In the genomic region with DNA sequence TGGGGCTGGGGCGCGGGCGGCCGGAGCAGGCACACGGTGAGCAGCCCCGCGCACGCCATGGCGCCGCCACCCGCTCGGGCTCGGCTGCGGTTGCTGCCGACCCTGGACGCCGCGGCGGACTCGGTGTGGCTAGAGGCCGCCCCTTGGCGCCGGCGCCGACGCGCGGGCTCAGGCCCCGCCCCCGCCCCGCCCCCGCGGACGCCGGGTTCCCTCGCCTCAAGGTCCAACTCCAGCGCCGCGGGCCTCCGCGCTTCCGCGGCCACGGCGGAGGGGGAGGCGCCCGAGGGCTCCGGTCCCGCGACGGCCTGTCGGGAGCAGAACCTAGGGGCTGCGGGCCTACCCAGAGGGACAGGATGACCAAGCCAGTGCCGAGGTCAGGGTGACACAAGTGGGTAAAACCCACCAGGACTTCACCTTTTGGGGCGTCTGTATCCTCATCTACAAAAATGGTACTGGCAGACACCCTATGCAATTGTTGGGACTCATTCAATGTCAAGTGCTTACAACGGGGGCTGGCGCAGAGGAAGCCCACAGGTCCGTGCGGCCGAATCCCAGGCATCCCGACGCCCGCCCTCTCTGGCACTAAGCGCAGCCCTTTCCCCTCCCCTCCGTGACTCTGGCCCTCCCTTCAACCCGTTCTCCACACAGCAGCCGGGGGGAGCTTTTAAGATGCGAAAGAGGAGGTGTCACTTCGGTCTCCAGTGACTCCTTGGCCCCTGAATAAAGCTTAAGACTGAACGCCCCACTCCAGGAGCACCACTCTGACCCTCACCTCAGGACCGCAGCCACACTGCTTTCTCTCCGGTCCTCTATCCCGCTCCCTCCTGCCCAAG, we compare ENCODE assay signal across 1 cellular context.
TF ChIP-seq lines count a peak whose summit lies in the region.

Gene NECAB3, minus strand, starts transcription at position 135 of the 833 bp plus-strand sequence. Its CDS starts 76 bp downstream, at position 59.

TF ChIP-seq in HepG2, 621 proteins besides CTCF, POLR2A, EP300 and RAD21 (continued from another document and continues in another):
- 0 out of 2 replicates have a peak, but pooled peaks have one; percentile 77 for TF ChIP-seq ZNF710 (CRISPR knock-in tag; IDR thresholded peaks at IDR 0.05; ENCODE audit: borderline replicate concordance)
- TF ChIP-seq, protein P1, sequence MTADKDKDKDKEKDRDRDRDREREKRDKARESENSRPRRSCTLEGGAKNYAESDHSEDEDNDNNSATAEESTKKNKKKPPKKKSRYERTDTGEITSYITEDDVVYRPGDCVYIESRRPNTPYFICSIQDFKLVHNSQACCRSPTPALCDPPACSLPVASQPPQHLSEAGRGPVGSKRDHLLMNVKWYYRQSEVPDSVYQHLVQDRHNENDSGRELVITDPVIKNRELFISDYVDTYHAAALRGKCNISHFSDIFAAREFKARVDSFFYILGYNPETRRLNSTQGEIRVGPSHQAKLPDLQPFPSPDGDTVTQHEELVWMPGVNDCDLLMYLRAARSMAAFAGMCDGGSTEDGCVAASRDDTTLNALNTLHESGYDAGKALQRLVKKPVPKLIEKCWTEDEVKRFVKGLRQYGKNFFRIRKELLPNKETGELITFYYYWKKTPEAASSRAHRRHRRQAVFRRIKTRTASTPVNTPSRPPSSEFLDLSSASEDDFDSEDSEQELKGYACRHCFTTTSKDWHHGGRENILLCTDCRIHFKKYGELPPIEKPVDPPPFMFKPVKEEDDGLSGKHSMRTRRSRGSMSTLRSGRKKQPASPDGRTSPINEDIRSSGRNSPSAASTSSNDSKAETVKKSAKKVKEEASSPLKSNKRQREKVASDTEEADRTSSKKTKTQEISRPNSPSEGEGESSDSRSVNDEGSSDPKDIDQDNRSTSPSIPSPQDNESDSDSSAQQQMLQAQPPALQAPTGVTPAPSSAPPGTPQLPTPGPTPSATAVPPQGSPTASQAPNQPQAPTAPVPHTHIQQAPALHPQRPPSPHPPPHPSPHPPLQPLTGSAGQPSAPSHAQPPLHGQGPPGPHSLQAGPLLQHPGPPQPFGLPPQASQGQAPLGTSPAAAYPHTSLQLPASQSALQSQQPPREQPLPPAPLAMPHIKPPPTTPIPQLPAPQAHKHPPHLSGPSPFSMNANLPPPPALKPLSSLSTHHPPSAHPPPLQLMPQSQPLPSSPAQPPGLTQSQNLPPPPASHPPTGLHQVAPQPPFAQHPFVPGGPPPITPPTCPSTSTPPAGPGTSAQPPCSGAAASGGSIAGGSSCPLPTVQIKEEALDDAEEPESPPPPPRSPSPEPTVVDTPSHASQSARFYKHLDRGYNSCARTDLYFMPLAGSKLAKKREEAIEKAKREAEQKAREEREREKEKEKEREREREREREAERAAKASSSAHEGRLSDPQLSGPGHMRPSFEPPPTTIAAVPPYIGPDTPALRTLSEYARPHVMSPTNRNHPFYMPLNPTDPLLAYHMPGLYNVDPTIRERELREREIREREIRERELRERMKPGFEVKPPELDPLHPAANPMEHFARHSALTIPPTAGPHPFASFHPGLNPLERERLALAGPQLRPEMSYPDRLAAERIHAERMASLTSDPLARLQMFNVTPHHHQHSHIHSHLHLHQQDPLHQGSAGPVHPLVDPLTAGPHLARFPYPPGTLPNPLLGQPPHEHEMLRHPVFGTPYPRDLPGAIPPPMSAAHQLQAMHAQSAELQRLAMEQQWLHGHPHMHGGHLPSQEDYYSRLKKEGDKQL (CRISPR knock-in tag; IDR thresholded peaks at IDR 0.05; ENCODE audit: low read depth) = no peak
- no peak; the same call in 1 of the 2 replicates for TF ChIP-seq ZNF138 (CRISPR knock-in tag; IDR thresholded peaks at IDR 0.05; ENCODE audit: low read depth)
- TF ChIP-seq ISL2 (CRISPR knock-in tag; IDR thresholded peaks at IDR 0.05) = 0 out of 2 replicates have a peak, but pooled peaks have one; percentile 61
- no peak for TF ChIP-seq USF2 (IDR thresholded peaks at IDR 0.05; ENCODE audit: low read depth, low read length)
- TF ChIP-seq USF2 (CRISPR knock-in tag; IDR thresholded peaks at IDR 0.05; ENCODE audit: borderline replicate concordance) = 0 out of 2 replicates have a peak, but pooled peaks have one; percentile 27
- TF ChIP-seq, protein P2, sequence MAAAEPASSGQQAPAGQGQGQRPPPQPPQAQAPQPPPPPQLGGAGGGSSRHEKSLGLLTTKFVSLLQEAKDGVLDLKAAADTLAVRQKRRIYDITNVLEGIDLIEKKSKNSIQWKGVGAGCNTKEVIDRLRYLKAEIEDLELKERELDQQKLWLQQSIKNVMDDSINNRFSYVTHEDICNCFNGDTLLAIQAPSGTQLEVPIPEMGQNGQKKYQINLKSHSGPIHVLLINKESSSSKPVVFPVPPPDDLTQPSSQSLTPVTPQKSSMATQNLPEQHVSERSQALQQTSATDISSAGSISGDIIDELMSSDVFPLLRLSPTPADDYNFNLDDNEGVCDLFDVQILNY (CRISPR knock-in tag; conservative IDR thresholded peaks at IDR 0.05) = no peak
- TF ChIP-seq HMG20A (CRISPR knock-in tag; IDR thresholded peaks at IDR 0.05; ENCODE audit: borderline replicate concordance) = no peak
- 0 out of 2 replicates have a peak, but pooled peaks have one; percentile 37 for TF ChIP-seq BRCA1 (CRISPR knock-in tag; IDR thresholded peaks at IDR 0.05)
- TF ChIP-seq, protein P3, sequence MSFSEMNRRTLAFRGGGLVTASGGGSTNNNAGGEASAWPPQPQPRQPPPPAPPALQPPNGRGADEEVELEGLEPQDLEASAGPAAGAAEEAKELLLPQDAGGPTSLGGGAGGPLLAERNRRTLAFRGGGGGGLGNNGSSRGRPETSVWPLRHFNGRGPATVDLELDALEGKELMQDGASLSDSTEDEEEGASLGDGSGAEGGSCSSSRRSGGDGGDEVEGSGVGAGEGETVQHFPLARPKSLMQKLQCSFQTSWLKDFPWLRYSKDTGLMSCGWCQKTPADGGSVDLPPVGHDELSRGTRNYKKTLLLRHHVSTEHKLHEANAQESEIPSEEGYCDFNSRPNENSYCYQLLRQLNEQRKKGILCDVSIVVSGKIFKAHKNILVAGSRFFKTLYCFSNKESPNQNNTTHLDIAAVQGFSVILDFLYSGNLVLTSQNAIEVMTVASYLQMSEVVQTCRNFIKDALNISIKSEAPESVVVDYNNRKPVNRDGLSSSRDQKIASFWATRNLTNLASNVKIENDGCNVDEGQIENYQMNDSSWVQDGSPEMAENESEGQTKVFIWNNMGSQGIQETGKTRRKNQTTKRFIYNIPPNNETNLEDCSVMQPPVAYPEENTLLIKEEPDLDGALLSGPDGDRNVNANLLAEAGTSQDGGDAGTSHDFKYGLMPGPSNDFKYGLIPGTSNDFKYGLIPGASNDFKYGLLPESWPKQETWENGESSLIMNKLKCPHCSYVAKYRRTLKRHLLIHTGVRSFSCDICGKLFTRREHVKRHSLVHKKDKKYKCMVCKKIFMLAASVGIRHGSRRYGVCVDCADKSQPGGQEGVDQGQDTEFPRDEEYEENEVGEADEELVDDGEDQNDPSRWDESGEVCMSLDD (CRISPR knock-in tag; IDR thresholded peaks at IDR 0.05; ENCODE audit: borderline replicate concordance) = peak; percentile 77; the same call in 1 of the 2 replicates
- TF ChIP-seq, protein P4, sequence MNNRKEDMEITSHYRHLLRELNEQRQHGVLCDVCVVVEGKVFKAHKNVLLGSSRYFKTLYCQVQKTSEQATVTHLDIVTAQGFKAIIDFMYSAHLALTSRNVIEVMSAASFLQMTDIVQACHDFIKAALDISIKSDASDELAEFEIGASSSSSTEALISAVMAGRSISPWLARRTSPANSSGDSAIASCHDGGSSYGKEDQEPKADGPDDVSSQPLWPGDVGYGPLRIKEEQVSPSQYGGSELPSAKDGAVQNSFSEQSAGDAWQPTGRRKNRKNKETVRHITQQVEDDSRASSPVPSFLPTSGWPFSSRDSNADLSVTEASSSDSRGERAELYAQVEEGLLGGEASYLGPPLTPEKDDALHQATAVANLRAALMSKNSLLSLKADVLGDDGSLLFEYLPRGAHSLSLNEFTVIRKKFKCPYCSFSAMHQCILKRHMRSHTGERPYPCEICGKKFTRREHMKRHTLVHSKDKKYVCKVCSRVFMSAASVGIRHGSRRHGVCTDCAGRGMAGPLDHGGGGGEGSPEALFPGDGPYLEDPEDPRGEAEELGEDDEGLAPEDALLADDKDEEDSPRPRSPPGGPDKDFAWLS (CRISPR knock-in tag; IDR thresholded peaks at IDR 0.05; ENCODE audit: borderline replicate concordance) = peak; percentile 96
- no peak for TF ChIP-seq ZNF207 (IDR thresholded peaks at IDR 0.05; ENCODE audit: borderline replicate concordance)
- TF ChIP-seq NFIB (CRISPR knock-in tag; IDR thresholded peaks at IDR 0.05; ENCODE audit: borderline replicate concordance) = peak; percentile 69; the same call in 1 of the 2 replicates
- TF ChIP-seq, protein P5, sequence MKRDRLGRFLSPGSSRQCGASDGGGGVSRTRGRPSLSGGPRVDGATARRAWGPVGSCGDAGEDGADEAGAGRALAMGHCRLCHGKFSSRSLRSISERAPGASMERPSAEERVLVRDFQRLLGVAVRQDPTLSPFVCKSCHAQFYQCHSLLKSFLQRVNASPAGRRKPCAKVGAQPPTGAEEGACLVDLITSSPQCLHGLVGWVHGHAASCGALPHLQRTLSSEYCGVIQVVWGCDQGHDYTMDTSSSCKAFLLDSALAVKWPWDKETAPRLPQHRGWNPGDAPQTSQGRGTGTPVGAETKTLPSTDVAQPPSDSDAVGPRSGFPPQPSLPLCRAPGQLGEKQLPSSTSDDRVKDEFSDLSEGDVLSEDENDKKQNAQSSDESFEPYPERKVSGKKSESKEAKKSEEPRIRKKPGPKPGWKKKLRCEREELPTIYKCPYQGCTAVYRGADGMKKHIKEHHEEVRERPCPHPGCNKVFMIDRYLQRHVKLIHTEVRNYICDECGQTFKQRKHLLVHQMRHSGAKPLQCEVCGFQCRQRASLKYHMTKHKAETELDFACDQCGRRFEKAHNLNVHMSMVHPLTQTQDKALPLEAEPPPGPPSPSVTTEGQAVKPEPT (CRISPR knock-in tag; IDR thresholded peaks at IDR 0.05; ENCODE audit: low read depth) = no peak; the same call in 1 of the 2 replicates
- peak; percentile 53; the same call in 1 of the 2 replicates for TF ChIP-seq ZSCAN29 (CRISPR knock-in tag; conservative IDR thresholded peaks at IDR 0.05)
- TF ChIP-seq HOXA7 (CRISPR knock-in tag; IDR thresholded peaks at IDR 0.05) = no peak
- peak; percentile 86; the same call in 1 of the 2 replicates for TF ChIP-seq BCL3 (CRISPR knock-in tag; IDR thresholded peaks at IDR 0.05)
- 0 out of 2 replicates have a peak, but pooled peaks have one; percentile 49 for TF ChIP-seq NPAS2 (CRISPR knock-in tag; IDR thresholded peaks at IDR 0.05; ENCODE audit: borderline replicate concordance)
- peak; percentile 63; the same call in 1 of the 2 replicates for TF ChIP-seq ZNF512B (CRISPR knock-in tag; IDR thresholded peaks at IDR 0.05; ENCODE audit: borderline replicate concordance)
- TF ChIP-seq ZNF333 (CRISPR knock-in tag; IDR thresholded peaks at IDR 0.05; ENCODE audit: borderline replicate concordance) = no peak
- no peak for TF ChIP-seq ZNF768 (CRISPR knock-in tag; IDR thresholded peaks at IDR 0.05)
- TF ChIP-seq ZFP36L2 (CRISPR knock-in tag; IDR thresholded peaks at IDR 0.05) = no peak
- no peak for TF ChIP-seq ZBTB7A (CRISPR knock-in tag; IDR thresholded peaks at IDR 0.05)
- TF ChIP-seq LBX2 (CRISPR knock-in tag; IDR thresholded peaks at IDR 0.05; ENCODE audit: borderline replicate concordance) = no peak
